Comparison of ENCODE assay signal across 9 cellular contexts in the genomic region with DNA sequence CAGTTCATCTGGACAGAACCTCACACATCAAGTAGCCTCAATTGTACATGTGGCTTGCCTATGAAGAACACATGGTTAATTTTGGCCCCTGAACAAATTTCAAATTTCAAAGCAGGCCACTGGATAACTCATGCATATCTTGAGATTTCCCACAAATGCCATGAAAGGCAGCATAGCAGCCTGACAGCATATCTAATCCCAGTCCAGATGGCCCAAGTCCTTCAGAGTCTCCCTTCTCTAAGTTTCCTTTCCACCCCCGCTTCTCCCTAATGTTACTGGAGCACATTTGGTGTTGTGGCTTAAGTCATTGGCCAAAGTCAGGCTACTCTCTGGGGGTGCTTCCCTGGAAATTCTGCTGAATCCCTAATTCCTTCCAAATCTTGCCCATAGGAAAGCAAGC. TPM values are rescaled to one million over a fixed set of nuclear protein-coding genes. Genes with fewer than 3 reads are reported as not detected.
"Had no signal": no experiment of that assay in that cellular context is flagged by ENCODE, and none has a peak within 500 bp of the region (broad histone marks: within the 10 kb centered on the region; RNA-seq: fewer than 3 reads in every experiment).

No MANE protein-coding gene starts in this region.

- FAIRE-seq: HTR-8/SVneo had no signal

- H3K4me3 ChIP-seq: GM23248 had no signal

- H3K9ac ChIP-seq: GM23248 had no signal

- H2AFZ ChIP-seq: GM23248 had no signal

- H3K27ac ChIP-seq: GM23248 had no signal

- DNase-seq: GM23248, GOT3, H7, HCEC 1CT, KG1 had no signal

RNA-seq across cellular contexts. Expression of gene COL6A6, which starts 53.8 kb away (rescaled TPM):
- total RNA-seq: GM23248, H4, H7, HT-29 had no signal
- polyA plus RNA-seq: GM23248, IgD-negative memory B cell had no signal
